Comparison of ENCODE assay signal across 8 cellular contexts in genomic region chr17:385836-386144, GRCh38. TPM values are rescaled to one million over a fixed set of nuclear protein-coding genes. Genes with fewer than 3 reads are reported as not detected.
DNase-seq lines count a peak whose midpoint lies in the region; ATAC-seq and TF ChIP-seq lines count a peak whose summit lies in the region.

No MANE protein-coding gene starts in this region.

- DNase-seq in Calu3 (no peak), prostate gland (ENCODE audit: low spot score) (no peak), LoVo (ENCODE audit: low spot score) (no peak), substantia nigra (lab: John Stamatoyannopoulos, UW) (no peak)
- DNase-seq in central memory CD8-positive, alpha-beta T cell (ENCODE audit: low spot score in 2 of 2): no peak
- no peak for DNase-seq in activated T-helper 1 cell treated with anti-CD3 and anti-CD28 coated beads, Interleukin-12 subunit alpha, Interleukin-12 subunit beta, Interleukin-2, Interleukin-4 antibody, amounts not matched to agents 30 ng/mL and 10 ng/mL and 1 ng/mL, durations not matched to agents 14 hours and 24 hours and 36 hours (ENCODE audit: low spot score)

- H3K36me3 Mint-ChIP-seq in Calu3 (ENCODE audit: insufficient read depth, unreplicated experiment): peaks cover 11% of the 10 kb centered on the region
- H3K36me3 Mint-ChIP-seq in central memory CD8-positive, alpha-beta T cell (ENCODE audit: insufficient read depth): peaks cover 8% of the 10 kb centered on the region
- peaks cover 2% of the 10 kb centered on the region for H3K36me3 Mint-ChIP-seq in activated T-helper 1 cell treated with anti-CD3 and anti-CD28 coated beads, Interleukin-12 subunit alpha, Interleukin-12 subunit beta, Interleukin-2, Interleukin-4 antibody, amounts not matched to agents 30 ng/mL and 10 ng/mL and 1 ng/mL, durations not matched to agents 14 hours and 24 hours and 36 hours (ENCODE audit: low read depth)

- peaks cover 29% of the 10 kb centered on the region for H3K27me3 Mint-ChIP-seq in Calu3 (ENCODE audit: unreplicated experiment)
- peaks cover 11% of the 10 kb centered on the region for H3K27me3 Mint-ChIP-seq in central memory CD8-positive, alpha-beta T cell
- peaks cover 29% of the 10 kb centered on the region for H3K27me3 Mint-ChIP-seq in activated T-helper 1 cell treated with anti-CD3 and anti-CD28 coated beads, Interleukin-12 subunit alpha, Interleukin-12 subunit beta, Interleukin-2, Interleukin-4 antibody, amounts not matched to agents 30 ng/mL and 10 ng/mL and 1 ng/mL, durations not matched to agents 14 hours and 24 hours and 36 hours (ENCODE audit: insufficient read depth)

- intact Hi-C loops in Calu3 (cut with micrococcal nuclease; ENCODE audit: unreplicated experiment) (loop anchor here (5.0 kb wide), 1 partner anchor 243 kb away; a partner anchor contains a TSS), prostate gland (cut with DNase I) (loop anchor here (5.0 kb wide), 1 partner anchor 243 kb away; a partner anchor contains a TSS)
- intact Hi-C loops in activated T-helper 1 cell treated with anti-CD3 and anti-CD28 coated beads, Interleukin-12 subunit alpha, Interleukin-12 subunit beta, Interleukin-2, Interleukin-4 antibody, amounts not matched to agents 30 ng/mL and 10 ng/mL and 1 ng/mL, durations not matched to agents 14 hours and 24 hours and 36 hours (cut with micrococcal nuclease): loop anchor here (1.0 to 2.0 kb wide), 2 partner anchors 25 to 241 kb away; a partner anchor contains a TSS

- no peaks in the 10 kb centered on the region for H3K9me3 Mint-ChIP-seq in Calu3 (ENCODE audit: low read depth, unreplicated experiment)
- peaks cover 4% of the 10 kb centered on the region for H3K9me3 Mint-ChIP-seq in central memory CD8-positive, alpha-beta T cell
- H3K9me3 Mint-ChIP-seq in activated T-helper 1 cell treated with anti-CD3 and anti-CD28 coated beads, Interleukin-12 subunit alpha, Interleukin-12 subunit beta, Interleukin-2, Interleukin-4 antibody, amounts not matched to agents 30 ng/mL and 10 ng/mL and 1 ng/mL, durations not matched to agents 14 hours and 24 hours and 36 hours: peaks cover 4% of the 10 kb centered on the region

- no peak for TF ChIP-seq POLR2A in prostate gland (IDR thresholded peaks at IDR 0.05)

- BruUV-seq in Calu3 (replicated peaks; lab: Mats Ljungman, UMichigan): no TSS peak

- WGBS in prostate gland: 0% methylated on average over 9 of the region's 43 CpGs

- no peaks in the 10 kb centered on the region for H3K9me3 ChIP-seq in prostate gland

- peak overlapping the region; percentile 49 to 68 for H3K4me3 ChIP-seq in prostate gland

- peak overlapping the region; percentile 51 for H3K4me3 Mint-ChIP-seq in Calu3 (ENCODE audit: low read depth, unreplicated experiment)
- H3K4me3 Mint-ChIP-seq in central memory CD8-positive, alpha-beta T cell: no peak overlapping the region
- no peak overlapping the region for H3K4me3 Mint-ChIP-seq in activated T-helper 1 cell treated with anti-CD3 and anti-CD28 coated beads, Interleukin-12 subunit alpha, Interleukin-12 subunit beta, Interleukin-2, Interleukin-4 antibody, amounts not matched to agents 30 ng/mL and 10 ng/mL and 1 ng/mL, durations not matched to agents 14 hours and 24 hours and 36 hours

- ATAC-seq in HG03280 (IDR thresholded peaks at IDR 0.05; ENCODE audit: unreplicated experiment) (peak; percentile 32), GM18907 (IDR thresholded peaks at IDR 0.05; ENCODE audit: unreplicated experiment) (no peak)
- peak; percentile 53 for ATAC-seq in central memory CD8-positive, alpha-beta T cell (replicated peaks; ENCODE audit: extremely low read depth, poor library complexity, severe bottlenecking)

- H3K27ac ChIP-seq in prostate gland: peak overlapping the region; percentile 42 to 74
- no peak overlapping the region for H3K27ac ChIP-seq in substantia nigra (ENCODE audit: low read depth, low read length, poor library complexity, severe bottlenecking)

- CTCF ChIA-PET in Calu3 (lab: Charles Lee): interaction anchor here (1.0 kb wide), 2 partner anchors 240 to 315 kb away, joined by 3 read pairs; no protein-coding TSS in a partner anchor

- no peak for TF ChIP-seq CTCF in Calu3 (IDR thresholded peaks at IDR 0.05; ENCODE audit: unreplicated experiment)
- no peak for TF ChIP-seq CTCF in prostate gland (IDR thresholded peaks at IDR 0.05)

- H3K36me3 ChIP-seq in prostate gland: no peaks in the 10 kb centered on the region

- H3K27me3 ChIP-seq in prostate gland (replicated peaks; ENCODE audit: insufficient read depth): no peaks in the 10 kb centered on the region

- no peaks in the 10 kb centered on the region for H3K4me1 ChIP-seq in prostate gland (replicated peaks)

- no peak overlapping the region for H3K27ac Mint-ChIP-seq in Calu3 (ENCODE audit: unreplicated experiment)
- no peak overlapping the region for H3K27ac Mint-ChIP-seq in central memory CD8-positive, alpha-beta T cell (ENCODE audit: low read depth)
- H3K27ac Mint-ChIP-seq in activated T-helper 1 cell treated with anti-CD3 and anti-CD28 coated beads, Interleukin-12 subunit alpha, Interleukin-12 subunit beta, Interleukin-2, Interleukin-4 antibody, amounts not matched to agents 30 ng/mL and 10 ng/mL and 1 ng/mL, durations not matched to agents 14 hours and 24 hours and 36 hours: no peak overlapping the region

- peaks cover 16% of the 10 kb centered on the region for H3K4me1 Mint-ChIP-seq in Calu3 (ENCODE audit: low read depth, unreplicated experiment)
- peaks cover 33% of the 10 kb centered on the region for H3K4me1 Mint-ChIP-seq in central memory CD8-positive, alpha-beta T cell
- peaks cover 10% of the 10 kb centered on the region for H3K4me1 Mint-ChIP-seq in activated T-helper 1 cell treated with anti-CD3 and anti-CD28 coated beads, Interleukin-12 subunit alpha, Interleukin-12 subunit beta, Interleukin-2, Interleukin-4 antibody, amounts not matched to agents 30 ng/mL and 10 ng/mL and 1 ng/mL, durations not matched to agents 14 hours and 24 hours and 36 hours (ENCODE audit: low read depth)

RNA-seq across cellular contexts. Expression of gene RPH3AL, which starts 33.2 kb away (rescaled TPM):
- total RNA-seq in Calu3 (2022): 14.1 and 17.9 TPM in 2 replicates
- 10 to 100 TPM; 11.7 to 17.8 TPM for total RNA-seq in prostate gland
- total RNA-seq in activated T-helper 1 cell treated with anti-CD3 and anti-CD28 coated beads, Interleukin-12 subunit alpha, Interleukin-12 subunit beta, Interleukin-2, Interleukin-4 antibody, amounts not matched to agents 30 ng/mL and 10 ng/mL and 1 ng/mL, durations not matched to agents 14 hours and 24 hours and 36 hours: 2.3 and 3.2 TPM in 2 replicates

RNA-seq across cellular contexts. Expression of gene RFLNB, which starts 59.9 kb away (rescaled TPM):
- total RNA-seq in Calu3 (2022) (0.51 and 0.61 TPM in 2 replicates), prostate gland (10 to 100 TPM in 1 of 2 donors, 1 to 10 TPM in 1; 3.9 to 10.2 TPM)
- 111 and 112 TPM in 2 replicates for total RNA-seq in activated T-helper 1 cell treated with anti-CD3 and anti-CD28 coated beads, Interleukin-12 subunit alpha, Interleukin-12 subunit beta, Interleukin-2, Interleukin-4 antibody, amounts not matched to agents 30 ng/mL and 10 ng/mL and 1 ng/mL, durations not matched to agents 14 hours and 24 hours and 36 hours

Comparison
In these comparisons a context has a peak if more than half of its experiments do, and no peak if none do; other contexts are left out.
1. RNA of gene RFLNB, which starts 59.9 kb away (total RNA-seq): 111 to 112 TPM in activated T-helper 1 cell treated with anti-CD3 and anti-CD28 coated beads, Interleukin-12 subunit alpha, Interleukin-12 subunit beta, Interleukin-2, Interleukin-4 antibody, amounts not matched to agents 30 ng/mL and 10 ng/mL and 1 ng/mL, durations not matched to agents 14 hours and 24 hours and 36 hours; 3.9 to 10.2 TPM in prostate gland and 0.51 to 0.61 TPM in Calu3; every median in the first group is over 10 times any median in the second.